1 cellular context compared by ENCODE assay signal in genomic region chr17:64145751-64146417, GRCh38.
TF ChIP-seq lines count a peak whose summit lies in the region.

No MANE protein-coding gene starts in this region.

TF ChIP-seq in HepG2, 621 proteins besides CTCF, POLR2A, EP300 and RAD21 (continued from another document and continues in another):
- TF ChIP-seq ZNF503 (CRISPR knock-in tag; IDR thresholded peaks at IDR 0.05) (peak; percentile 68), ZNF879 (CRISPR knock-in tag; IDR thresholded peaks at IDR 0.05) (peak; percentile 81; the same call in 1 of the 2 replicates), MEIS1 (CRISPR knock-in tag; IDR thresholded peaks at IDR 0.05; ENCODE audit: borderline replicate concordance) (peak; percentile 79), PHF21A (CRISPR knock-in tag; IDR thresholded peaks at IDR 0.05) (peak; percentile 59), ISX (CRISPR knock-in tag; conservative IDR thresholded peaks at IDR 0.05) (no peak), RBM39 (IDR thresholded peaks at IDR 0.05; ENCODE audit: low read depth, low read length, poor library complexity, severe bottlenecking) (peak; percentile 100), POGZ (CRISPR knock-in tag; IDR thresholded peaks at IDR 0.05) (peak; percentile 98), ZSCAN12 (CRISPR knock-in tag; IDR thresholded peaks at IDR 0.05) (no peak; the same call in 1 of the 2 replicates), PAF1 (CRISPR knock-in tag; IDR thresholded peaks at IDR 0.05) (peak; percentile 49; the same call in 1 of the 2 replicates), MTF1 (CRISPR knock-in tag; IDR thresholded peaks at IDR 0.05) (0 out of 2 replicates have a peak, but pooled peaks have one; percentile 5), SOX5 (CRISPR knock-in tag; IDR thresholded peaks at IDR 0.05; ENCODE audit: borderline replicate concordance) (no peak; the same call in 1 of the 2 replicates), SALL2 (CRISPR knock-in tag; IDR thresholded peaks at IDR 0.05) (peak; percentile 24; the same call in 1 of the 2 replicates), SRSF1 (optimal IDR thresholded peaks at IDR 0.05; ENCODE audit: low read depth, low read length) (peak; percentile 99), ZNF30 (CRISPR knock-in tag; IDR thresholded peaks at IDR 0.05) (0 out of 2 replicates have a peak, but pooled peaks have one; percentile 89), SNRNP70 (IDR thresholded peaks at IDR 0.05; ENCODE audit: low read depth, low read length) (no peak), RARA (CRISPR knock-in tag; IDR thresholded peaks at IDR 0.05) (no peak), ASH2L (IDR thresholded peaks at IDR 0.05; ENCODE audit: insufficient read length, low read depth, low read length) (peak; percentile 91), ZFP91 (CRISPR knock-in tag; IDR thresholded peaks at IDR 0.05; ENCODE audit: borderline replicate concordance) (peak; percentile 97), ZNF251 (CRISPR knock-in tag; IDR thresholded peaks at IDR 0.05) (no peak; the same call in 1 of the 2 replicates), ZBTB3 (CRISPR knock-in tag; IDR thresholded peaks at IDR 0.05; ENCODE audit: borderline replicate concordance, low read depth) (peak; percentile 83), ZNF7 (CRISPR knock-in tag; IDR thresholded peaks at IDR 0.05) (peak; percentile 27; the same call in 1 of the 2 replicates), ZNF121 (CRISPR knock-in tag; IDR thresholded peaks at IDR 0.05) (no peak; the same call in 1 of the 2 replicates), HOXA3 (CRISPR knock-in tag; IDR thresholded peaks at IDR 0.05) (no peak; the same call in none of the 2 replicates), PHB2 (IDR thresholded peaks at IDR 0.05; ENCODE audit: partially characterized antibody) (no peak), CBFB (CRISPR knock-in tag; IDR thresholded peaks at IDR 0.05) (no peak; the same call in none of the 2 replicates), ZC3H13 (CRISPR knock-in tag; IDR thresholded peaks at IDR 0.05) (peak; percentile 70; the same call in 1 of the 2 replicates), SP5 (CRISPR knock-in tag; IDR thresholded peaks at IDR 0.05; ENCODE audit: borderline replicate concordance, low read depth) (peak; percentile 33; the same call in 1 of the 2 replicates), ZSCAN22 (CRISPR knock-in tag; IDR thresholded peaks at IDR 0.05) (no peak), RNF2 (conservative IDR thresholded peaks at IDR 0.05; ENCODE audit: low read depth) (peak; percentile 77), ZNF788 (CRISPR knock-in tag; IDR thresholded peaks at IDR 0.05; ENCODE audit: borderline replicate concordance) (peak; percentile 96), E2F5 (CRISPR knock-in tag; conservative IDR thresholded peaks at IDR 0.05) (no peak), PRPF4 (IDR thresholded peaks at IDR 0.05; ENCODE audit: low read depth, low read length, poor library complexity, severe bottlenecking) (no peak), CEBPB (IDR thresholded peaks at IDR 0.05; ENCODE audit: borderline replicate concordance, low read depth, low read length) (no peak), KDM3A (CRISPR knock-in tag; IDR thresholded peaks at IDR 0.05; ENCODE audit: low read depth) (peak; percentile 86), ZMYM2 (CRISPR knock-in tag; IDR thresholded peaks at IDR 0.05) (no peak; the same call in 1 of the 2 replicates), HNRNPUL1 (IDR thresholded peaks at IDR 0.05; ENCODE audit: low read depth, low read length) (0 out of 2 replicates have a peak, but pooled peaks have one; percentile 64), ZNF800 (CRISPR knock-in tag; IDR thresholded peaks at IDR 0.05) (peak; percentile 88), THYN1 (CRISPR knock-in tag; IDR thresholded peaks at IDR 0.05; ENCODE audit: borderline replicate concordance, low read depth) (peak; percentile 96; the same call in 1 of the 2 replicates)
- TF ChIP-seq, protein P1, sequence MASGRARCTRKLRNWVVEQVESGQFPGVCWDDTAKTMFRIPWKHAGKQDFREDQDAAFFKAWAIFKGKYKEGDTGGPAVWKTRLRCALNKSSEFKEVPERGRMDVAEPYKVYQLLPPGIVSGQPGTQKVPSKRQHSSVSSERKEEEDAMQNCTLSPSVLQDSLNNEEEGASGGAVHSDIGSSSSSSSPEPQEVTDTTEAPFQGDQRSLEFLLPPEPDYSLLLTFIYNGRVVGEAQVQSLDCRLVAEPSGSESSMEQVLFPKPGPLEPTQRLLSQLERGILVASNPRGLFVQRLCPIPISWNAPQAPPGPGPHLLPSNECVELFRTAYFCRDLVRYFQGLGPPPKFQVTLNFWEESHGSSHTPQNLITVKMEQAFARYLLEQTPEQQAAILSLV (CRISPR knock-in tag; IDR thresholded peaks at IDR 0.05; ENCODE audit: borderline replicate concordance), result peak; percentile 96; the same call in 1 of the 2 replicates
- TF ChIP-seq, protein P2, sequence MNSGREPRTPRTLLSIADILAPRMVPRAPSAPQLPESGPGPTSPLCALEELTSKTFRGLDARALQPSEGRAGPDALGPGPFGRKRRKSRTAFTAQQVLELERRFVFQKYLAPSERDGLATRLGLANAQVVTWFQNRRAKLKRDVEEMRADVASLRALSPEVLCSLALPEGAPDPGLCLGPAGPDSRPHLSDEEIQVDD (CRISPR knock-in tag; IDR thresholded peaks at IDR 0.05; ENCODE audit: borderline replicate concordance), result peak; percentile 77
- TF ChIP-seq, protein P3, sequence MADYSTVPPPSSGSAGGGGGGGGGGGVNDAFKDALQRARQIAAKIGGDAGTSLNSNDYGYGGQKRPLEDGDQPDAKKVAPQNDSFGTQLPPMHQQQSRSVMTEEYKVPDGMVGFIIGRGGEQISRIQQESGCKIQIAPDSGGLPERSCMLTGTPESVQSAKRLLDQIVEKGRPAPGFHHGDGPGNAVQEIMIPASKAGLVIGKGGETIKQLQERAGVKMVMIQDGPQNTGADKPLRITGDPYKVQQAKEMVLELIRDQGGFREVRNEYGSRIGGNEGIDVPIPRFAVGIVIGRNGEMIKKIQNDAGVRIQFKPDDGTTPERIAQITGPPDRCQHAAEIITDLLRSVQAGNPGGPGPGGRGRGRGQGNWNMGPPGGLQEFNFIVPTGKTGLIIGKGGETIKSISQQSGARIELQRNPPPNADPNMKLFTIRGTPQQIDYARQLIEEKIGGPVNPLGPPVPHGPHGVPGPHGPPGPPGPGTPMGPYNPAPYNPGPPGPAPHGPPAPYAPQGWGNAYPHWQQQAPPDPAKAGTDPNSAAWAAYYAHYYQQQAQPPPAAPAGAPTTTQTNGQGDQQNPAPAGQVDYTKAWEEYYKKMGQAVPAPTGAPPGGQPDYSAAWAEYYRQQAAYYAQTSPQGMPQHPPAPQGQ (CRISPR knock-in tag; IDR thresholded peaks at IDR 0.05; ENCODE audit: borderline replicate concordance), result no peak
- TF ChIP-seq, protein P4, sequence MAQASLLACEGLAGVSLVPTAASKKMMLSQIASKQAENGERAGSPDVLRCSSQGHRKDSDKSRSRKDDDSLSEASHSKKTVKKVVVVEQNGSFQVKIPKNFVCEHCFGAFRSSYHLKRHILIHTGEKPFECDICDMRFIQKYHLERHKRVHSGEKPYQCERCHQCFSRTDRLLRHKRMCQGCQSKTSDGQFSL (CRISPR knock-in tag; IDR thresholded peaks at IDR 0.05), result peak; percentile 67
- TF ChIP-seq, protein P5, sequence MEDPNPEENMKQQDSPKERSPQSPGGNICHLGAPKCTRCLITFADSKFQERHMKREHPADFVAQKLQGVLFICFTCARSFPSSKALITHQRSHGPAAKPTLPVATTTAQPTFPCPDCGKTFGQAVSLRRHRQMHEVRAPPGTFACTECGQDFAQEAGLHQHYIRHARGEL (CRISPR knock-in tag; IDR thresholded peaks at IDR 0.05), result no peak
- TF ChIP-seq, protein P6, sequence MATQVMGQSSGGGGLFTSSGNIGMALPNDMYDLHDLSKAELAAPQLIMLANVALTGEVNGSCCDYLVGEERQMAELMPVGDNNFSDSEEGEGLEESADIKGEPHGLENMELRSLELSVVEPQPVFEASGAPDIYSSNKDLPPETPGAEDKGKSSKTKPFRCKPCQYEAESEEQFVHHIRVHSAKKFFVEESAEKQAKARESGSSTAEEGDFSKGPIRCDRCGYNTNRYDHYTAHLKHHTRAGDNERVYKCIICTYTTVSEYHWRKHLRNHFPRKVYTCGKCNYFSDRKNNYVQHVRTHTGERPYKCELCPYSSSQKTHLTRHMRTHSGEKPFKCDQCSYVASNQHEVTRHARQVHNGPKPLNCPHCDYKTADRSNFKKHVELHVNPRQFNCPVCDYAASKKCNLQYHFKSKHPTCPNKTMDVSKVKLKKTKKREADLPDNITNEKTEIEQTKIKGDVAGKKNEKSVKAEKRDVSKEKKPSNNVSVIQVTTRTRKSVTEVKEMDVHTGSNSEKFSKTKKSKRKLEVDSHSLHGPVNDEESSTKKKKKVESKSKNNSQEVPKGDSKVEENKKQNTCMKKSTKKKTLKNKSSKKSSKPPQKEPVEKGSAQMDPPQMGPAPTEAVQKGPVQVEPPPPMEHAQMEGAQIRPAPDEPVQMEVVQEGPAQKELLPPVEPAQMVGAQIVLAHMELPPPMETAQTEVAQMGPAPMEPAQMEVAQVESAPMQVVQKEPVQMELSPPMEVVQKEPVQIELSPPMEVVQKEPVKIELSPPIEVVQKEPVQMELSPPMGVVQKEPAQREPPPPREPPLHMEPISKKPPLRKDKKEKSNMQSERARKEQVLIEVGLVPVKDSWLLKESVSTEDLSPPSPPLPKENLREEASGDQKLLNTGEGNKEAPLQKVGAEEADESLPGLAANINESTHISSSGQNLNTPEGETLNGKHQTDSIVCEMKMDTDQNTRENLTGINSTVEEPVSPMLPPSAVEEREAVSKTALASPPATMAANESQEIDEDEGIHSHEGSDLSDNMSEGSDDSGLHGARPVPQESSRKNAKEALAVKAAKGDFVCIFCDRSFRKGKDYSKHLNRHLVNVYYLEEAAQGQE (IDR thresholded peaks at IDR 0.05; ENCODE audit: borderline replicate concordance in 1 of 2, low read depth in 1 of 2, low read length in 2 of 2), result peak in 1 of 2 experiments; percentile 76; a peak in 2 of 4 replicates
- TF ChIP-seq, protein P7, sequence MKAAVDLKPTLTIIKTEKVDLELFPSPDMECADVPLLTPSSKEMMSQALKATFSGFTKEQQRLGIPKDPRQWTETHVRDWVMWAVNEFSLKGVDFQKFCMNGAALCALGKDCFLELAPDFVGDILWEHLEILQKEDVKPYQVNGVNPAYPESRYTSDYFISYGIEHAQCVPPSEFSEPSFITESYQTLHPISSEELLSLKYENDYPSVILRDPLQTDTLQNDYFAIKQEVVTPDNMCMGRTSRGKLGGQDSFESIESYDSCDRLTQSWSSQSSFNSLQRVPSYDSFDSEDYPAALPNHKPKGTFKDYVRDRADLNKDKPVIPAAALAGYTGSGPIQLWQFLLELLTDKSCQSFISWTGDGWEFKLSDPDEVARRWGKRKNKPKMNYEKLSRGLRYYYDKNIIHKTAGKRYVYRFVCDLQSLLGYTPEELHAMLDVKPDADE (CRISPR knock-in tag; IDR thresholded peaks at IDR 0.05), result no peak
